In the genomic region with DNA sequence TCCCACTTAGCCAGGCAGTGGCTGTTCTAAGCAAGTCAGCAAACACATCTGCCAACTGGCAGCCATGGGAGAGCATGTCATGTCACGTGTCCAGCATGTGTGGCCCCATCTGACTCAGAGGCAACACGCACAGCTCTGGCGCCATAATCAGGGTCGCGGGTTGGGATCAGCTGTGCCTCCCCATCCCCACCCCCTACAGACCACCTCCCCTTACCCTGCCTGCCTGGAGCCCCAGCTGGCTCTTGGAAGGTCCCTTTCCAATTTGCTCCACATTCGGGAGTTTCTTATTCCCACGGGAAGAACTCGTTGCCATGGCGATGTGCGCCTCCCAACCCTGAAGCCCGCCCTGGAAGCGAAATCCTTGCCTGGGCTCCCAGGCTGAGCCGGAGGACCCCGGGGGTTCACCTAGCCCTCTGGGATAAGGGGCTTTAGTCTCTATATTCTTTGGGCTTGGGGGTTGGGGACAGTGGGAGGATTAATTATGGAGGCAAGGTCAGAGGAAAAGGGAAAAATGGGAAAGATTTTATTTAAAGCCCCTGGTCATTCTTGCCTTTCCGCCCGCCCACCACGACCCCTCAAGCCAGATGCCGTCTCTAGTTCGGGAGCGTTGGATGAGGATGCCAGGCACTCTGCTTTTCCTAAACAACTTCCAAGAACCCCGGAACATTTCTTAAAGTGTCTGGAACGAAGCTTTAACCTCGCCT, we compare ENCODE assay signal across 8 cellular contexts.
DNase-seq lines count a peak whose midpoint lies in the region; ATAC-seq, FAIRE-seq and TF ChIP-seq lines count a peak whose summit lies in the region.

No MANE protein-coding gene starts in this region.

- CTCF ChIA-PET in endothelial cell of umbilical vein (lab: Charles Lee), result interaction anchor here (0.7 to 1.0 kb wide), 5 partner anchors 8 to 45 kb away, joined by 3 to 5 read pairs (median 3); no protein-coding TSS in a partner anchor

- peak; percentile 8 for FAIRE-seq in endothelial cell of umbilical vein (lab: Jason Lieb, UNC)

- peak overlapping the region; percentile 83 for H3K4ac ChIP-seq in mesendoderm (ENCODE audit: low read depth, low read length)

- no peak overlapping the region for H2BK15ac ChIP-seq in mesendoderm (replicated peaks; ENCODE audit: low read depth)

- H4K20me1 ChIP-seq in endothelial cell of umbilical vein (replicated peaks; ENCODE audit: control insufficient read depth, extremely low read depth, insufficient read depth, low read length), result no peaks in the 10 kb centered on the region

- peak overlapping the region; percentile 59 for H4K5ac ChIP-seq in mesendoderm (ENCODE audit: low read length)

- no peaks in the 10 kb centered on the region for H3K36me3 ChIP-seq in ACC112 (ENCODE audit: insufficient read depth, low read length)
- no peaks in the 10 kb centered on the region for H3K36me3 ChIP-seq in endothelial cell of umbilical vein (ENCODE audit: control insufficient read depth in 2 of 2, extremely low read depth in 1 of 2, insufficient read depth in 2 of 2, low read length in 2 of 2)
- no peaks in the 10 kb centered on the region for H3K36me3 ChIP-seq in mesendoderm (ENCODE audit: control insufficient read depth, insufficient read depth, low read length)
- H3K36me3 ChIP-seq in thyroid gland, result no peaks in the 10 kb centered on the region

- H2AFZ ChIP-seq in ACC112 (ENCODE audit: low read length, unreplicated experiment) (peak overlapping the region; percentile 12), endothelial cell of umbilical vein (ENCODE audit: low read depth, low read length) (peak overlapping the region; percentile 98)

- peak overlapping the region; percentile 61 for H2BK5ac ChIP-seq in mesendoderm (ENCODE audit: low read length)

- H3K27ac ChIP-seq in ACC112 (ENCODE audit: low read depth, low read length) (peak overlapping the region; percentile 60; the same call in 1 of the 2 replicates), endothelial cell of umbilical vein (ENCODE audit: insufficient read depth, low read depth, low read length) (peak overlapping the region; percentile 38), mesendoderm (ENCODE audit: low read depth, low read length) (peak overlapping the region; percentile 60), thyroid gland (peak overlapping the region; percentile 65 to 83 (median 71))

- DNase-seq in GM04504 (ENCODE audit: low read depth), result peak; percentile 81
- peak; percentile 75 for DNase-seq in SHP77 treated with DMSO at 0.1 percent for 48 hours (lab: John Stamatoyannopoulos, UW)
- DNase-seq in endothelial cell of umbilical vein (ENCODE audit: low read depth, low spot score), result peak; percentile 39
- peak; percentile 76 for DNase-seq in mesendoderm
- DNase-seq in thyroid gland, result peak; percentile 65 to 70
- DNase-seq in NCI-H187 treated with DMSO at 0.1 percent for 48 hours (lab: John Stamatoyannopoulos, UW), result no peak

- no peak for TF ChIP-seq POLR2A in endothelial cell of umbilical vein (IDR thresholded peaks at IDR 0.05; ENCODE audit: low read depth, low read length)
- no peak for TF ChIP-seq POLR2A in thyroid gland (IDR thresholded peaks at IDR 0.05)

- H3K18ac ChIP-seq in mesendoderm (ENCODE audit: low read length), result peak overlapping the region; percentile 95

- BruUV-seq in endothelial cell of umbilical vein (replicated peaks; lab: Mats Ljungman, UMichigan), result no TSS peak

- WGBS in mesendoderm (ENCODE audit: extremely low coverage, insufficient coverage, low lambda C conversion rate), result no CpG with 5 or more reads among the region's 23 CpGs
- 2 to 7% methylated on average over 15 to 18 of the region's 23 CpGs for WGBS in thyroid gland, 2 donors

- dilution Hi-C loops in endothelial cell of umbilical vein (cut with MboI; ENCODE audit: extremely low pct_ligation_motif_present, low sequenced_read_pairs), result no loop called here

- H3K4me1 ChIP-seq in ACC112 (ENCODE audit: control insufficient read depth, insufficient read depth, low read length, unreplicated experiment) (no peaks in the 10 kb centered on the region), endothelial cell of umbilical vein (ENCODE audit: control insufficient read depth, extremely low read depth, insufficient read depth, low read length) (peaks cover 5% of the 10 kb centered on the region), mesendoderm (ENCODE audit: control insufficient read depth, low read depth, low read length) (peaks cover 4% of the 10 kb centered on the region), thyroid gland (peaks cover 0 to 5% of the 10 kb centered on the region in 2 donors)

- H3K9ac ChIP-seq in endothelial cell of umbilical vein (replicated peaks; ENCODE audit: extremely low read depth, insufficient read depth, low read length), result peak overlapping the region; percentile 80
- peak overlapping the region; percentile 79 for H3K9ac ChIP-seq in mesendoderm (ENCODE audit: low read length)

- peak overlapping the region; percentile 79 for H3K4me3 ChIP-seq in ACC112 (ENCODE audit: low read depth, low read length)
- peak overlapping the region; percentile 67 to 93 (median 79) for H3K4me3 ChIP-seq in endothelial cell of umbilical vein (replicated peaks in 1 of 3; ENCODE audit: insufficient read depth in 1 of 3, low read depth in 1 of 3, low read length in 3 of 3)
- H3K4me3 ChIP-seq in mesendoderm (ENCODE audit: low read length), result peak overlapping the region; percentile 48
- H3K4me3 ChIP-seq in thyroid gland (replicated peaks in 1 of 3), result peak overlapping the region in 2 of 3 donors; percentile 76 to 92

- no peaks in the 10 kb centered on the region for H3K79me1 ChIP-seq in mesendoderm (ENCODE audit: low read length)

- peak overlapping the region; percentile 61 for H2BK120ac ChIP-seq in mesendoderm (ENCODE audit: low read depth, low read length)

- peak overlapping the region; percentile 29 for H4K8ac ChIP-seq in mesendoderm (ENCODE audit: low read depth, low read length)

- H3K9me3 ChIP-seq in endothelial cell of umbilical vein (replicated peaks; ENCODE audit: control insufficient read depth, insufficient read depth, low read length), result no peaks in the 10 kb centered on the region
- no peaks in the 10 kb centered on the region for H3K9me3 ChIP-seq in thyroid gland

- H3K4me2 ChIP-seq in endothelial cell of umbilical vein (ENCODE audit: insufficient read depth, low read length) (peak overlapping the region; percentile 94), mesendoderm (ENCODE audit: low read length) (peak overlapping the region; percentile 80)

- H3K9me1 ChIP-seq in endothelial cell of umbilical vein (replicated peaks; ENCODE audit: control insufficient read depth, extremely low read depth, insufficient read depth, low read length), result no peaks in the 10 kb centered on the region

- peak overlapping the region; percentile 79 for H2AK5ac ChIP-seq in mesendoderm (ENCODE audit: low read length)

- no peak for ATAC-seq in GM19455 (IDR thresholded peaks at IDR 0.05; ENCODE audit: unreplicated experiment)

- H3K23ac ChIP-seq in mesendoderm (ENCODE audit: low read length), result no peak overlapping the region

- H3K56ac ChIP-seq in mesendoderm (ENCODE audit: low read length), result peak overlapping the region; percentile 71

- POLR2A ChIA-PET in endothelial cell of umbilical vein (lab: Charles Lee), result no interaction called here

- TF ChIP-seq CTCF in endothelial cell of umbilical vein (IDR thresholded peaks at IDR 0.05; ENCODE audit: extremely low read depth in 1 of 2, insufficient read depth in 1 of 2, low read depth in 1 of 2, low read length in 2 of 2) (no peak), thyroid gland (IDR thresholded peaks at IDR 0.05) (no peak)

- no peaks in the 10 kb centered on the region for H3K79me2 ChIP-seq in ACC112 (ENCODE audit: control insufficient read depth, insufficient read depth, low read length, unreplicated experiment)
- H3K79me2 ChIP-seq in endothelial cell of umbilical vein (ENCODE audit: control insufficient read depth, insufficient read depth, low read length), result no peaks in the 10 kb centered on the region
- no peaks in the 10 kb centered on the region for H3K79me2 ChIP-seq in mesendoderm (ENCODE audit: control insufficient read depth, insufficient read depth, low read length)

- no peaks in the 10 kb centered on the region for H3K27me3 ChIP-seq in ACC112 (ENCODE audit: insufficient read depth, low read length)
- peaks cover 8 to 16% of the 10 kb centered on the region in 2 experiments for H3K27me3 ChIP-seq in endothelial cell of umbilical vein (ENCODE audit: control insufficient read depth in 2 of 2, insufficient read depth in 2 of 2, low read length in 2 of 2)
- no peaks in the 10 kb centered on the region for H3K27me3 ChIP-seq in mesendoderm (ENCODE audit: insufficient read depth, low read length, poor library complexity)
- no peaks in the 10 kb centered on the region for H3K27me3 ChIP-seq in thyroid gland

- intact Hi-C loops in endothelial cell of umbilical vein (cut with micrococcal nuclease), result loop anchor here (1.0 to 5.0 kb wide), 3 partner anchors 70 to 158 kb away; no protein-coding TSS in a partner anchor
- intact Hi-C loops in thyroid gland (cut with DNase I), result loop anchor here (10.0 kb wide), 1 partner anchor 288 kb away; a partner anchor contains a TSS

TF ChIP-seq in endothelial cell of umbilical vein, 7 proteins besides CTCF, POLR2A, EP300 and RAD21:
- TF ChIP-seq MYC (IDR thresholded peaks at IDR 0.05; ENCODE audit: low read depth, low read length) (no peak), EZH2 (IDR thresholded peaks at IDR 0.05; ENCODE audit: borderline replicate concordance, low read depth, low read length, severe bottlenecking) (no peak), GATA2 (IDR thresholded peaks at IDR 0.05; ENCODE audit: insufficient read depth, insufficient read length, low read depth, low read length) (no peak), POLR2AphosphoS5 (IDR thresholded peaks at IDR 0.05; ENCODE audit: insufficient read depth, low read depth, low read length) (no peak)
- TF ChIP-seq, protein P1, sequence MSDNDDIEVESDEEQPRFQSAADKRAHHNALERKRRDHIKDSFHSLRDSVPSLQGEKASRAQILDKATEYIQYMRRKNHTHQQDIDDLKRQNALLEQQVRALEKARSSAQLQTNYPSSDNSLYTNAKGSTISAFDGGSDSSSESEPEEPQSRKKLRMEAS (IDR thresholded peaks at IDR 0.05; ENCODE audit: insufficient read depth, insufficient read length), result peak; percentile 29
